ENCODE assay signal across 8 cellular contexts in genomic region chr17:42409467-42410351, GRCh38. TPM values are rescaled to one million over a fixed set of nuclear protein-coding genes. Genes with fewer than 3 reads are reported as not detected.
DNase-seq lines count a peak whose midpoint lies in the region; ATAC-seq, FAIRE-seq and TF ChIP-seq lines count a peak whose summit lies in the region.

No MANE protein-coding gene starts in this region.

- FAIRE-seq in kidney (lab: Jason Lieb, UNC): no peak

- ATAC-seq in thoracic aorta (ENCODE audit: insufficient number of reproducible peaks, low FRiP score, low read depth) (peak; percentile 77), GM19328 (IDR thresholded peaks at IDR 0.05; ENCODE audit: unreplicated experiment) (no peak), HG03159 (IDR thresholded peaks at IDR 0.05; ENCODE audit: unreplicated experiment) (no peak)

- DNase-seq in LHCN-M2 (ENCODE audit: low read depth): peak; percentile 84
- DNase-seq in brain microvascular endothelial cell: peak; percentile 71
- DNase-seq in kidney: no peak
- DNase-seq in thoracic aorta (ENCODE audit: low spot score): peak; percentile 73
- no peak for DNase-seq in NCI-H774 (lab: John Stamatoyannopoulos, UW)
- DNase-seq in cortex of kidney (lab: John Stamatoyannopoulos, UW): no peak

- H3K9me3 ChIP-seq in kidney (ENCODE audit: control insufficient read depth in 1 of 2, low read length in 2 of 2): no peaks in the 10 kb centered on the region
- H3K9me3 ChIP-seq in thoracic aorta: no peaks in the 10 kb centered on the region

- no peaks in the 10 kb centered on the region for H3K27me3 ChIP-seq in brain microvascular endothelial cell (replicated peaks)
- H3K27me3 ChIP-seq in thoracic aorta (replicated peaks; ENCODE audit: insufficient read depth): no peaks in the 10 kb centered on the region

- peaks cover 0 to 20% of the 10 kb centered on the region in 2 donors for H3K4me1 ChIP-seq in kidney (ENCODE audit: control insufficient read depth in 1 of 2, insufficient read depth in 1 of 2, low read depth in 1 of 2, low read length in 2 of 2)
- H3K4me1 ChIP-seq in thoracic aorta (ENCODE audit: control insufficient read depth in 1 of 2, low read depth in 2 of 2): peaks cover 66 to 92% of the 10 kb centered on the region in 2 donors

- no peak overlapping the region for H3K4me3 ChIP-seq in brain microvascular endothelial cell (ENCODE audit: low read depth, low read length)
- no peak overlapping the region for H3K4me3 ChIP-seq in kidney (ENCODE audit: low read length in 2 of 2)
- H3K4me3 ChIP-seq in thoracic aorta: peak overlapping the region; percentile 38

- intact Hi-C loops in kidney (cut with DNase I): loop anchor here (5.0 kb wide), 1 partner anchor 92 kb away; no protein-coding TSS in a partner anchor

- in situ Hi-C loops in brain microvascular endothelial cell (cut with HindIII; ENCODE audit: low pct_ligation_motif_present, low sequenced_read_pairs): no loop called here

- H3K36me3 ChIP-seq in brain microvascular endothelial cell (replicated peaks) (peaks cover 23% of the 10 kb centered on the region), kidney (ENCODE audit: control insufficient read depth in 1 of 2, insufficient read depth in 2 of 2, low read length in 2 of 2) (no peaks in the 10 kb centered on the region), thoracic aorta (peaks cover 6% of the 10 kb centered on the region)

- H3K9ac ChIP-seq in kidney (ENCODE audit: low read length in 2 of 2): no peak overlapping the region

- H3K27ac ChIP-seq in brain microvascular endothelial cell (peak overlapping the region; percentile 23), kidney (ENCODE audit: low read depth in 2 of 2, low read length in 2 of 2) (peak overlapping the region; percentile 32 to 77), thoracic aorta (peak overlapping the region; percentile 94 to 95)

- TF ChIP-seq CTCF in brain microvascular endothelial cell (IDR thresholded peaks at IDR 0.05; ENCODE audit: low read depth, low read length, missing control alignments) (no peak), kidney (IDR thresholded peaks at IDR 0.05; ENCODE audit: borderline replicate concordance, extremely low read depth, insufficient read depth) (no peak), thoracic aorta (IDR thresholded peaks at IDR 0.05) (no peak)

RNA-seq across cellular contexts. Expression of gene CAVIN1, which starts 13.3 kb away (rescaled TPM):
- total RNA-seq in LHCN-M2 (2014; rRNA removed) (308 and 325 TPM in 2 replicates), kidney (204 TPM), thoracic aorta (100 to 1,000 TPM; 579 to 938 TPM)
- polyA plus RNA-seq in LHCN-M2 (2012): 454 TPM
- polyA plus RNA-seq in kidney (ENCODE audit: insufficient read depth, low read depth, low replicate concordance): 67.1 TPM

RNA-seq across cellular contexts. Expression of gene STAT3, which starts 21.5 kb away (rescaled TPM):
- total RNA-seq in LHCN-M2 (2014; rRNA removed) (52.9 and 60.3 TPM in 2 replicates), kidney (327 TPM), thoracic aorta (100 to 1,000 TPM; 217 to 360 TPM)
- polyA plus RNA-seq in LHCN-M2 (2012): 31.6 TPM
- 55.6 TPM for polyA plus RNA-seq in kidney (ENCODE audit: insufficient read depth, low read depth, low replicate concordance)

RNA-seq across cellular contexts. Expression of gene ATP6V0A1, which starts 49.0 kb away (rescaled TPM):
- total RNA-seq in LHCN-M2 (2014; rRNA removed): 38.2 and 43.8 TPM in 2 replicates
- polyA plus RNA-seq in LHCN-M2 (2012): 37.6 TPM
- total RNA-seq in kidney: 110 TPM
- polyA plus RNA-seq in kidney (ENCODE audit: insufficient read depth, low read depth, low replicate concordance): 108 TPM
- total RNA-seq in thoracic aorta: 10 to 100 TPM; 63.2 to 95.6 TPM

Comparison
In these comparisons a context has a peak if more than half of its experiments do, and no peak if none do; other contexts are left out.
1. DNase-seq: peak in LHCN-M2 (single experiment), brain microvascular endothelial cell (single experiment) and thoracic aorta (single experiment); none in kidney (single experiment), NCI-H774 (single experiment) and cortex of kidney (single experiment).
2. H3K27ac ChIP-seq: peak in every context shown above with its lines; median percentile 94 in thoracic aorta; 54 in kidney; 23 in brain microvascular endothelial cell.